ENCODE assay signal across 15 cellular contexts in the genomic region with DNA sequence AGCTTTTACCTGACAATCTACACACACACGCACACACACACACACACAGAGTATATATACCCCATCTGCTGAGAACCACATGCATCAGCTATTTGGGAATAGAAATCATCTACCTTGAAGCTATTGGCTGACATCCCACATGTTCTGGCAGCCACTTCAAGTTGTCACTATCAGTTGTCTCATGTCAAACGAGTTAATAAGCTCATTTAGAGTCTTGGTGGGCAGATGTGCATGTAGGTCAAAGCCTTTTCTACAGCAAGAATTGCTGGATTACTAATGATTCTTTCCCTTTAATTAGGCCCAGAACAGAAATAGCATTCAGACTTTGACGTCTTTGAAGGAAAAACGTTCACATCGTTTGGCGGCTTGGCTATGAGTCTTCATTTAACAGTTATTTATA. TPM values are rescaled to one million over a fixed set of nuclear protein-coding genes. Genes with fewer than 3 reads are reported as not detected.
DNase-seq lines count a peak whose midpoint lies in the region; ATAC-seq and TF ChIP-seq lines count a peak whose summit lies in the region.
"Had no signal": no experiment of that assay in that cellular context is flagged by ENCODE, and none has a peak within 500 bp of the region (broad histone marks: within the 10 kb centered on the region; RNA-seq: fewer than 3 reads in every experiment).

No MANE protein-coding gene starts in this region.

- H2AFZ ChIP-seq in neural cell (ENCODE audit: low read depth, low read length): no peak overlapping the region

- WGBS in psoas muscle, 3 donors: 56 to 67% (median 63%) methylated on average over 6 of the region's 6 CpGs

- TF ChIP-seq CTCF in neural cell (IDR thresholded peaks at IDR 0.05; ENCODE audit: poor library complexity, severe bottlenecking) (no peak), psoas muscle (IDR thresholded peaks at IDR 0.05) (no peak), upper lobe of right lung (IDR thresholded peaks at IDR 0.05) (no peak)

- H3K27ac ChIP-seq in neural cell (ENCODE audit: low read length) (no peak overlapping the region), psoas muscle (no peak overlapping the region), upper lobe of right lung (no peak overlapping the region)

- H3K36me3 ChIP-seq in neural cell (ENCODE audit: insufficient read depth, low read length) (no peaks in the 10 kb centered on the region), psoas muscle (ENCODE audit: insufficient read depth in 1 of 2, low read depth in 1 of 2) (peaks cover 0 to 8% of the 10 kb centered on the region in 2 donors), upper lobe of right lung (no peaks in the 10 kb centered on the region)

- no peak for ATAC-seq in psoas muscle
- ATAC-seq in upper lobe of right lung: no peak
- ATAC-seq: K562, PC-3 had no signal

- H3K4me3 ChIP-seq in neural cell (ENCODE audit: low read length) (no peak overlapping the region), psoas muscle (no peak overlapping the region), upper lobe of right lung (no peak overlapping the region)
- H3K4me3 ChIP-seq: K562 had no signal

- H3K9me2 ChIP-seq in neural cell (ENCODE audit: insufficient read depth, low read length): no peaks in the 10 kb centered on the region

- peak; percentile 66 for TF ChIP-seq EP300 in neural cell (conservative IDR thresholded peaks at IDR 0.05; ENCODE audit: poor library complexity, severe bottlenecking)

- intact Hi-C loops in psoas muscle (cut with DNase I) (no loop called here), upper lobe of right lung (cut with DNase I) (no loop called here)

- TF ChIP-seq RAD21 in neural cell (conservative IDR thresholded peaks at IDR 0.05): no peak

- H3K4me1 ChIP-seq in psoas muscle (no peaks in the 10 kb centered on the region), upper lobe of right lung (no peaks in the 10 kb centered on the region)

- no peaks in the 10 kb centered on the region for H3K79me2 ChIP-seq in neural cell (replicated peaks; ENCODE audit: insufficient read depth, low read length)

- H3K27me3 ChIP-seq in neural cell (ENCODE audit: insufficient read depth, low read depth, low read length) (no peaks in the 10 kb centered on the region), psoas muscle (ENCODE audit: insufficient read depth in 3 of 3, low read length in 2 of 3) (no peaks in the 10 kb centered on the region), upper lobe of right lung (no peaks in the 10 kb centered on the region)

- no peak overlapping the region for H3K9ac ChIP-seq in neural cell (ENCODE audit: low read length)

- no peaks in the 10 kb centered on the region for H4K20me1 ChIP-seq in neural cell (ENCODE audit: insufficient read depth)

- H3K4me2 ChIP-seq in neural cell (ENCODE audit: low read length): no peak overlapping the region

- peak; percentile 31 for DNase-seq in DMS 273 treated with DMSO at 0.1 percent for 48 hours (lab: John Stamatoyannopoulos, UW)
- DNase-seq in NCI-H1694 (lab: John Stamatoyannopoulos, UW): peak; percentile 91
- peak; percentile 98 for DNase-seq in NCI-H69 (lab: John Stamatoyannopoulos, UW)
- DNase-seq in NCI-H2196 treated with DMSO at 0.1 percent for 48 hours (lab: John Stamatoyannopoulos, UW; ENCODE audit: unreplicated experiment): no peak
- no peak for DNase-seq in psoas muscle
- no peak for DNase-seq in upper lobe of right lung
- DNase-seq: CD4-positive, alpha-beta T cell; HFFc6; NCI-H2029 treated with DMSO at 0.1 percent for 48 hours; NCI-H510A; PC-3; T-helper 1 cell had no signal

- no peaks in the 10 kb centered on the region for H3K9me3 ChIP-seq in neural cell (ENCODE audit: low read length)
- H3K9me3 ChIP-seq in psoas muscle: no peaks in the 10 kb centered on the region
- no peaks in the 10 kb centered on the region for H3K9me3 ChIP-seq in upper lobe of right lung

- H3F3A ChIP-seq in neural cell (ENCODE audit: insufficient read depth, low read length, poor library complexity, severe bottlenecking): no peaks in the 10 kb centered on the region

TF ChIP-seq in neural cell, 6 proteins besides CTCF, POLR2A, EP300 and RAD21:
- TF ChIP-seq SMC3 (conservative IDR thresholded peaks at IDR 0.05; ENCODE audit: poor library complexity) (no peak), POLR2AphosphoS5 (IDR thresholded peaks at IDR 0.05) (peak; percentile 30)

RNA-seq across cellular contexts. Expression of a gene that starts 36.8 kb away (rescaled TPM):
- polyA plus RNA-seq in neural cell (1.0 and 1.4 TPM in 2 replicates), psoas muscle (1 to 10 TPM in 2 of 3 donors, under 1 TPM in 1; 0.29 to 1.7 (median 1.7) TPM)
- polyA minus RNA-seq in neural cell: 1.5 TPM in 2 replicates
- total RNA-seq in psoas muscle (1 to 10 TPM; 1.9 to 6.3 (median 3.0) TPM), upper lobe of right lung (0.61 TPM)
- total RNA-seq: Daoy had no signal

Comparison
In these comparisons a context has a peak if more than half of its experiments do, and no peak if none do; other contexts are left out.
1. DNase-seq: peak in DMS 273 treated with DMSO at 0.1 percent for 48 hours (single experiment), NCI-H1694 (single experiment) and NCI-H69 (single experiment); none in NCI-H2196 treated with DMSO at 0.1 percent for 48 hours (single experiment), psoas muscle (0 of 2) and upper lobe of right lung (single experiment).